In the genomic region with DNA sequence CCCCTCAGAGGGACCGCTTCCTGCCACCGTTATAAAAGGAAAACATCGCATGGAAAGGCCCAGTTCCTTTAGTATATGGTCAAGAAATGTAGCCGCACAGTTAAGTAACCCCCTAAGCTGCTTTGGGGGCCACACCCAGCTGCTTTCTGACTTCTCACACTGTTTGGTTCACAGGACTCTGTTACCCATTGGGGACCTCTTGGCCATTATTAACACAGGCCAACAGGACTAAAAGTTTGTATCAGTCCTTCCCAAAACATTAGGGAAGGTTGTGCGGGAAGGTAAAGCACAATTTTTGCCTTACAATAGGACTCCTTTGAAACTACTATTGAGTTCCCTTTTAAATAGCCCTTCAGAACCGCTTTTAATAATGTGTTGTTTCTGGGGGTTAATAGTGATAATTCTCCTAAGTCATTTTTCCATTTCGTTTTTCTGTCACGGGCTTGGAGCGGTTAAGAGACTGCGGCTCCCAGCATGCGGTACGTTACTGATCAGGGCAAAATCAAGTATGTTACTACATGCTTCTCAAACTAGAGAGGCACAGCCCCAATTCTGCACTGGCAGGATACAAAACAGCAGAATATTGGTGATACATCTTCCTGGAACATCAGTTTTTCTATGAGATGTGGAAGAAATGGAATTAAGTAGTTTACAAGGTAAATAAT, we compare ENCODE assay signal across 8 cellular contexts. TPM values are rescaled to one million over a fixed set of nuclear protein-coding genes. Genes with fewer than 3 reads are reported as not detected.
DNase-seq lines count a peak whose midpoint lies in the region; ATAC-seq and TF ChIP-seq lines count a peak whose summit lies in the region.

No MANE protein-coding gene starts in this region.

- H3K36me3 Mint-ChIP-seq in endothelial cell (ENCODE audit: low read depth, unreplicated experiment) (peaks cover 3% of the 10 kb centered on the region), progenitor cell of endocrine pancreas (ENCODE audit: insufficient read depth) (peaks cover 3% of the 10 kb centered on the region)

- H3K4me3 Mint-ChIP-seq in endothelial cell (ENCODE audit: unreplicated experiment): peak overlapping the region; percentile 89
- H3K4me3 Mint-ChIP-seq in progenitor cell of endocrine pancreas (ENCODE audit: low read depth): peak overlapping the region; percentile 89

- peak overlapping the region; percentile 44 for H3K27ac ChIP-seq in OCI-LY1 (ENCODE audit: low read depth, low read length, poor library complexity, severe bottlenecking)

- DNase-seq in endothelial cell (ENCODE audit: low spot score) (no peak), progenitor cell of endocrine pancreas (ENCODE audit: low spot score, unreplicated experiment) (no peak), mucosa of descending colon (no peak), NCI-H748 (lab: John Stamatoyannopoulos, UW; ENCODE audit: unreplicated experiment) (no peak)

- H3K9me3 ChIP-seq in OCI-LY1 (ENCODE audit: low read length) (no peaks in the 10 kb centered on the region), mucosa of descending colon (no peaks in the 10 kb centered on the region)

- peak overlapping the region; percentile 97 for H3K4me2 ChIP-seq in OCI-LY1 (ENCODE audit: low read length)

- H3K79me2 ChIP-seq in OCI-LY1 (ENCODE audit: insufficient read depth, low read length): no peaks in the 10 kb centered on the region

- H3K9me3 Mint-ChIP-seq in endothelial cell (ENCODE audit: unreplicated experiment): no peaks in the 10 kb centered on the region
- H3K9me3 Mint-ChIP-seq in progenitor cell of endocrine pancreas (ENCODE audit: low read depth): no peaks in the 10 kb centered on the region

- peak overlapping the region; percentile 98 for H2AFZ ChIP-seq in OCI-LY1 (ENCODE audit: low read length)

- peaks cover 4% of the 10 kb centered on the region for H3K4me1 Mint-ChIP-seq in endothelial cell (ENCODE audit: unreplicated experiment)
- no peaks in the 10 kb centered on the region for H3K4me1 Mint-ChIP-seq in progenitor cell of endocrine pancreas (ENCODE audit: low read depth)

- H4K20me1 ChIP-seq in OCI-LY1 (ENCODE audit: insufficient read depth, low read length): no peaks in the 10 kb centered on the region

- no peaks in the 10 kb centered on the region for H3K9me2 ChIP-seq in OCI-LY1 (ENCODE audit: low read depth, low read length)

- peak overlapping the region; percentile 82 for H3K27ac Mint-ChIP-seq in endothelial cell (ENCODE audit: unreplicated experiment)
- H3K27ac Mint-ChIP-seq in progenitor cell of endocrine pancreas: peak overlapping the region; percentile 96

- H3K4me1 ChIP-seq in OCI-LY1 (ENCODE audit: insufficient read depth, low read length, severe bottlenecking) (peaks cover 14% of the 10 kb centered on the region), mucosa of descending colon (ENCODE audit: low read depth) (no peaks in the 10 kb centered on the region)

- H3K9ac ChIP-seq in OCI-LY1 (ENCODE audit: low read length): peak overlapping the region; percentile 89

- H3F3A ChIP-seq in OCI-LY1 (ENCODE audit: insufficient read depth, low read length): no peaks in the 10 kb centered on the region

- TF ChIP-seq CTCF in OCI-LY1 (IDR thresholded peaks at IDR 0.05; ENCODE audit: low read length) (no peak), endothelial cell (IDR thresholded peaks at IDR 0.05; ENCODE audit: unreplicated experiment) (no peak), progenitor cell of endocrine pancreas (IDR thresholded peaks at IDR 0.05; ENCODE audit: unreplicated experiment) (no peak), mucosa of descending colon (IDR thresholded peaks at IDR 0.05) (no peak)

- H3K36me3 ChIP-seq in OCI-LY1 (ENCODE audit: insufficient read depth, low read length): peaks cover 13% of the 10 kb centered on the region
- no peaks in the 10 kb centered on the region for H3K36me3 ChIP-seq in mucosa of descending colon (ENCODE audit: low read depth)

- ATAC-seq in GM18907 (IDR thresholded peaks at IDR 0.05; ENCODE audit: unreplicated experiment) (peak; percentile 9), mucosa of descending colon (no peak), HG03175 (IDR thresholded peaks at IDR 0.05; ENCODE audit: unreplicated experiment) (no peak), HG03469 (IDR thresholded peaks at IDR 0.05; ENCODE audit: unreplicated experiment) (no peak)

- H3K4me3 ChIP-seq in OCI-LY1 (ENCODE audit: low read depth, low read length, poor library complexity, severe bottlenecking): peak overlapping the region; percentile 79
- no peak overlapping the region for H3K4me3 ChIP-seq in mucosa of descending colon

- H3K27me3 Mint-ChIP-seq in endothelial cell (ENCODE audit: unreplicated experiment) (peaks cover 1% of the 10 kb centered on the region), progenitor cell of endocrine pancreas (no peaks in the 10 kb centered on the region)

- intact Hi-C loops in mucosa of descending colon (cut with DNase I, micrococcal nuclease): no loop called here

- H3K27me3 ChIP-seq in OCI-LY1 (ENCODE audit: insufficient read depth, low read length): no peaks in the 10 kb centered on the region

RNA-seq across cellular contexts. Expression of a gene that starts 0.7 kb away (rescaled TPM):
- 9.6 TPM for total RNA-seq in endothelial cell (ENCODE audit: unreplicated experiment)
- total RNA-seq in progenitor cell of endocrine pancreas: 8.0 and 10.6 TPM in 2 replicates
- 1 to 10 TPM; 3.4 to 5.6 (median 4.1) TPM for total RNA-seq in mucosa of descending colon
